27 cellular contexts compared by ENCODE assay signal in the genomic region with DNA sequence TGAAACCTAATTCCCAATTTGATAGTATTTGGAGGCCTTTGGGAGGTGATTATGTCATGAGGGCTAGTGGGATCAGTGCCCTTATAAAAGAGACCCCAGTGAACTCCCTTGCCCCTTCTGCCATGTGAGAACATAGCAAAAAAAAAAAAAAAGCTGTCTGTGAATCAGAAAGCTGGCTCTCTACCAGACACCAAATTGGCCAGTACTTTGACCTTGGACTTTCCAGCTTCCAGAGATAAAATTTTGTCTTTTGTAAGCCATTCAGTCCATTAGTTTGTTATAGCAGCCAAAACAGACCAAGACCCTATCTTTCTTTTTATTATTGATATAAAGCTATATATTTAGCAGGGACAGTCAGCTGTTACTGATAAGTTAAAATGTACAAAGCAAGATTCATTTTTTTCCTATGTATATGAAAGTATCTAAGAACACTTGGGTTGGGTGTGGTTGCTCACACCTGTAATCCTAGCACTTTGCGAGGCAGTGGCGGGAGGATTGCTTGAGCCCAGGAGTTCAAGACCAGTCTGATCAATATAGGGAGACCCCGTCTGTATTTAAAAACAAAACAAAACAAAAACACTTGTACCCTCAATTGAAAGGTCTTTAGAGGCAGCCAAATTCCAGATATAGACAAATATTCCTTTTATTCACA. TPM values are rescaled to one million over a fixed set of nuclear protein-coding genes. Genes with fewer than 3 reads are reported as not detected.
DNase-seq lines count a peak whose midpoint lies in the region; ATAC-seq and TF ChIP-seq lines count a peak whose summit lies in the region.
"Had no signal": no experiment of that assay in that cellular context is flagged by ENCODE, and none has a peak within 500 bp of the region (broad histone marks: within the 10 kb centered on the region; RNA-seq: fewer than 3 reads in every experiment).

No MANE protein-coding gene starts in this region.

- no peaks in the 10 kb centered on the region for H4K20me1 ChIP-seq in osteoblast (ENCODE audit: insufficient read depth, low read length)

- H3K79me2 ChIP-seq in osteoblast (ENCODE audit: insufficient read depth, low read length): no peaks in the 10 kb centered on the region

- H3K9me3 Mint-ChIP-seq in nephron progenitor cell: peaks cover 9% of the 10 kb centered on the region
- H3K9me3 Mint-ChIP-seq: activated naive CD4-positive, alpha-beta T cell treated with anti-CD3 and anti-CD28 coated beads for 36 hours; CD4-positive, alpha-beta T cell; T-cell had no signal

- peaks cover 10% of the 10 kb centered on the region for H3K4me1 Mint-ChIP-seq in nephron progenitor cell
- H3K4me1 Mint-ChIP-seq: activated CD8-positive, alpha-beta memory T cell treated with anti-CD3 and anti-CD28 coated beads, Interleukin-2, amount 10 ng/mL, durations not matched to agents 7 days and 5 days; T-cell had no signal

- TF ChIP-seq CTCF in AG10803 (conservative IDR thresholded peaks at IDR 0.05; ENCODE audit: low read length) (no peak), fibroblast of the aortic adventitia (IDR thresholded peaks at IDR 0.05; ENCODE audit: insufficient read depth, low read length) (no peak), osteoblast (IDR thresholded peaks at IDR 0.05; ENCODE audit: extremely low read depth, low read depth, low read length) (no peak), nephron progenitor cell (IDR thresholded peaks at IDR 0.05) (no peak)

- DNase-seq in AG10803 (ENCODE audit: low read depth) (peak; percentile 5), astrocyte of the hippocampus (ENCODE audit: low read depth, low spot score) (peak; percentile 32), fibroblast of the aortic adventitia (ENCODE audit: low read depth) (peak; percentile 47), osteoblast (ENCODE audit: insufficient read length, low spot score, missing footprints) (peak; percentile 64), nephron progenitor cell (no peak), SHP77 treated with DMSO at 0.1 percent for 48 hours (lab: John Stamatoyannopoulos, UW) (no peak), putamen (ENCODE audit: low spot score) (no peak)
- DNase-seq: activated CD4-positive, CD25-positive, alpha-beta regulatory T cell; activated CD8-positive, alpha-beta memory T cell treated with anti-CD3 and anti-CD28 coated beads, Interleukin-2, amount 10 ng/mL, durations not matched to agents 7 days and 5 days; activated naive CD4-positive, alpha-beta T cell treated with anti-CD3 and anti-CD28 coated beads for 36 hours; AML-193; amygdala; caudate nucleus; CD4-positive, alpha-beta T cell; dermis blood vessel endothelial cell; glutamatergic neuron; KBM-7; kidney glomerular epithelial cell; MM.1S; NCI-H2081; NCI-H345; NCI-H748 treated with DMSO at 0.1 percent for 48 hours; RPMI8226; stimulated activated naive CD8-positive, alpha-beta T cell treated with anti-CD3 and anti-CD28 coated beads, Interleukin-15, Interleukin-2, amounts not matched to agents 100 U/mL and 50 U/mL, for 24 hours; T-cell had no signal

- no peak overlapping the region for H3K27ac Mint-ChIP-seq in nephron progenitor cell
- H3K27ac Mint-ChIP-seq: activated CD8-positive, alpha-beta memory T cell treated with anti-CD3 and anti-CD28 coated beads, Interleukin-2, amount 10 ng/mL, durations not matched to agents 7 days and 5 days; activated naive CD4-positive, alpha-beta T cell treated with anti-CD3 and anti-CD28 coated beads for 36 hours; CD4-positive, alpha-beta T cell; T-cell had no signal

- H3K4me1 ChIP-seq in osteoblast (ENCODE audit: insufficient read depth, low read length): peaks cover 20% of the 10 kb centered on the region
- H3K4me1 ChIP-seq: prostate gland had no signal

- H3K4me3 ChIP-seq in AG10803 (ENCODE audit: low read length) (no peak overlapping the region), fibroblast of the aortic adventitia (ENCODE audit: low read depth, low read length) (no peak overlapping the region), osteoblast (ENCODE audit: insufficient read depth, low read length) (no peak overlapping the region)
- H3K4me3 ChIP-seq: prostate gland had no signal

- H3K9me3 ChIP-seq in osteoblast (ENCODE audit: low read depth, low read length): no peaks in the 10 kb centered on the region
- H3K9me3 ChIP-seq: prostate gland had no signal

- ATAC-seq in HG02852 (IDR thresholded peaks at IDR 0.05; ENCODE audit: unreplicated experiment): no peak
- ATAC-seq: activated CD8-positive, alpha-beta memory T cell treated with anti-CD3 and anti-CD28 coated beads, Interleukin-2, amount 10 ng/mL, durations not matched to agents 7 days and 5 days; stimulated activated naive CD8-positive, alpha-beta T cell treated with anti-CD3 and anti-CD28 coated beads, Interleukin-15, Interleukin-2, amounts not matched to agents 100 U/mL and 50 U/mL, for 24 hours; T-cell had no signal

- H3K27ac ChIP-seq in osteoblast (ENCODE audit: low read depth, low read length): no peak overlapping the region
- H3K27ac ChIP-seq: prostate gland had no signal

- no peak overlapping the region for H3K4me2 ChIP-seq in osteoblast (ENCODE audit: insufficient read depth, low read length)

- H2AFZ ChIP-seq in osteoblast (ENCODE audit: low read length): no peak overlapping the region

- H3K27me3 Mint-ChIP-seq in nephron progenitor cell (ENCODE audit: low read depth, poor library complexity): no peaks in the 10 kb centered on the region
- H3K27me3 Mint-ChIP-seq: activated CD8-positive, alpha-beta memory T cell treated with anti-CD3 and anti-CD28 coated beads, Interleukin-2, amount 10 ng/mL, durations not matched to agents 7 days and 5 days; CD4-positive, alpha-beta T cell; T-cell had no signal

- H3K27me3 ChIP-seq in osteoblast (ENCODE audit: insufficient read depth, low read length): no peaks in the 10 kb centered on the region

- H3K36me3 ChIP-seq in osteoblast (ENCODE audit: insufficient read depth, low read length): peaks cover 19% of the 10 kb centered on the region
- H3K36me3 ChIP-seq: prostate gland had no signal

- no peak overlapping the region for H3K4me3 Mint-ChIP-seq in nephron progenitor cell
- H3K4me3 Mint-ChIP-seq: activated CD8-positive, alpha-beta memory T cell treated with anti-CD3 and anti-CD28 coated beads, Interleukin-2, amount 10 ng/mL, durations not matched to agents 7 days and 5 days; activated naive CD4-positive, alpha-beta T cell treated with anti-CD3 and anti-CD28 coated beads for 36 hours; CD4-positive, alpha-beta T cell; T-cell had no signal

- peaks cover 63% of the 10 kb centered on the region for H3K36me3 Mint-ChIP-seq in nephron progenitor cell (ENCODE audit: low read depth)

RNA-seq across cellular contexts. Expression of gene C5orf24, which starts 8.1 kb away (rescaled TPM):
- total RNA-seq in fibroblast of the aortic adventitia (ENCODE audit: low replicate concordance) (18.7 and 61.5 TPM in 2 replicates), osteoblast (46.3 and 48.3 TPM in 2 replicates)

RNA-seq across cellular contexts. Expression of gene TXNDC15, which starts 36.5 kb away (rescaled TPM):
- 39.9 and 85.9 TPM in 2 replicates for total RNA-seq in fibroblast of the aortic adventitia (ENCODE audit: low replicate concordance)
- total RNA-seq in osteoblast: 87.2 and 91.1 TPM in 2 replicates

Comparison
In these comparisons a context has a peak if more than half of its experiments do, and no peak if none do; other contexts are left out.
1. DNase-seq: peak in AG10803 (single experiment), astrocyte of the hippocampus (single experiment), fibroblast of the aortic adventitia (single experiment) and osteoblast (single experiment); none in nephron progenitor cell (single experiment), SHP77 treated with DMSO at 0.1 percent for 48 hours (single experiment) and putamen (single experiment).